8 cellular contexts compared by ENCODE assay signal in genomic region chr14:58637391-58638230, GRCh38. TPM values are rescaled to one million over a fixed set of nuclear protein-coding genes. Genes with fewer than 3 reads are reported as not detected.
A peak's percentile ranks its signal among the peaks of the same experiment; 100 is the strongest.
DNase-seq lines count a peak whose midpoint lies in the region; ATAC-seq and TF ChIP-seq lines count a peak whose summit lies in the region.

TSS of gene DACT1 (plus strand) at chr14:58637962. CDS start at chr14:58638203, 241 bp downstream.

- peak within 1 kb of the TSS; percentile 36 for H3K9ac ChIP-seq in iPS-18a (ENCODE audit: low read length)

- peaks cover 49% of the 10 kb centered on the region for H3K4me1 ChIP-seq in iPS-18a (ENCODE audit: control insufficient read depth, low read depth, low read length)
- peaks cover 17 to 18% of the 10 kb centered on the region in 2 donors for H3K4me1 ChIP-seq in gastrocnemius medialis

- H3K27me3 ChIP-seq in brain microvascular endothelial cell (replicated peaks) (no peaks in the 10 kb centered on the region), iPS-18a (ENCODE audit: control insufficient read depth, insufficient read depth, low read length) (peaks cover 51% of the 10 kb centered on the region), gastrocnemius medialis (no peaks in the 10 kb centered on the region)

- H3K27me3 Mint-ChIP-seq in CD14-positive monocyte (ENCODE audit: low read depth in 3 of 3), result peaks cover 30 to 40% (median 32%) of the 10 kb centered on the region in 3 donors
- H3K27me3 Mint-ChIP-seq in T-helper 1 cell treated with Interleukin-12 subunit alpha and Interleukin-12 subunit beta and Interleukin-4 antibody, amounts not matched to agents 30 μg/mL and 1 μg/mL, for 36 hours (ENCODE audit: low read depth), result peaks cover 40% of the 10 kb centered on the region

- peak; percentile 11 to 25 for TF ChIP-seq POLR2A in gastrocnemius medialis (IDR thresholded peaks at IDR 0.05)

- peak within 1 kb of the TSS; percentile 92 to 97 for H3K4me3 Mint-ChIP-seq in CD14-positive monocyte
- H3K4me3 Mint-ChIP-seq in T-helper 1 cell treated with Interleukin-12 subunit alpha and Interleukin-12 subunit beta and Interleukin-4 antibody, amounts not matched to agents 30 μg/mL and 1 μg/mL, for 36 hours, result peak within 1 kb of the TSS; percentile 93

- H3K9me3 Mint-ChIP-seq in CD14-positive monocyte, result peaks cover 0 to 11% (median 3%) of the 10 kb centered on the region in 7 donors
- no peaks in the 10 kb centered on the region for H3K9me3 Mint-ChIP-seq in T-helper 1 cell treated with Interleukin-12 subunit alpha and Interleukin-12 subunit beta and Interleukin-4 antibody, amounts not matched to agents 30 μg/mL and 1 μg/mL, for 36 hours

- TF ChIP-seq CTCF in CD14-positive monocyte (IDR thresholded peaks at IDR 0.05), result no peak
- TF ChIP-seq CTCF in brain microvascular endothelial cell (IDR thresholded peaks at IDR 0.05; ENCODE audit: low read depth, low read length, missing control alignments), result no peak
- peak in 1 of 5 experiments; percentile 18 for TF ChIP-seq CTCF in gastrocnemius medialis (IDR thresholded peaks at IDR 0.05 in 4 of 5, conservative IDR thresholded peaks at IDR 0.05 in 1 of 5)

- intact Hi-C loops in CD14-positive monocyte (cut with micrococcal nuclease) (loop anchor here in 1 of 2 donors (10.0 kb wide), 1 partner anchor 417 kb away; no protein-coding TSS in a partner anchor), gastrocnemius medialis (cut with DNase I; ENCODE audit: low total_unique reads) (loop anchor here (5.0 to 10.0 kb wide), 2 partner anchors 185 to 387 kb away; no protein-coding TSS in a partner anchor)

- H3K36me3 Mint-ChIP-seq in CD14-positive monocyte, result no peaks in the 10 kb centered on the region
- no peaks in the 10 kb centered on the region for H3K36me3 Mint-ChIP-seq in T-helper 1 cell treated with Interleukin-12 subunit alpha and Interleukin-12 subunit beta and Interleukin-4 antibody, amounts not matched to agents 30 μg/mL and 1 μg/mL, for 36 hours (ENCODE audit: low read depth)

- H3K36me3 ChIP-seq in brain microvascular endothelial cell (replicated peaks), result peaks cover 4% of the 10 kb centered on the region
- H3K36me3 ChIP-seq in iPS-18a (ENCODE audit: control insufficient read depth, low read depth, low read length), result peaks cover 4% of the 10 kb centered on the region
- H3K36me3 ChIP-seq in gastrocnemius medialis, result no peaks in the 10 kb centered on the region

- in situ Hi-C loops in brain microvascular endothelial cell (cut with HindIII; ENCODE audit: low pct_ligation_motif_present, low sequenced_read_pairs), result loop anchor here (10.0 kb wide), 1 partner anchor 387 kb away; no protein-coding TSS in a partner anchor
- in situ Hi-C loops in gastrocnemius medialis (cut with MboI; ENCODE audit: low sequenced_read_pairs in 4 of 4), result loop anchor here in 2 of 4 donors (25.0 kb wide), 1 partner anchor 375 kb away; no protein-coding TSS in a partner anchor

- H3K9me3 ChIP-seq in iPS-18a (ENCODE audit: control insufficient read depth, low read depth, low read length) (no peaks in the 10 kb centered on the region), gastrocnemius medialis (no peaks in the 10 kb centered on the region)

- H3K4me1 Mint-ChIP-seq in CD14-positive monocyte, result peaks cover 28% of the 10 kb centered on the region
- peaks cover 19% of the 10 kb centered on the region for H3K4me1 Mint-ChIP-seq in T-helper 1 cell treated with Interleukin-12 subunit alpha and Interleukin-12 subunit beta and Interleukin-4 antibody, amounts not matched to agents 30 μg/mL and 1 μg/mL, for 36 hours (ENCODE audit: low read depth)

- H3K4me3 ChIP-seq in brain microvascular endothelial cell (ENCODE audit: low read depth, low read length) (peak within 1 kb of the TSS; percentile 72), iPS-18a (ENCODE audit: low read length) (peak within 1 kb of the TSS; percentile 64), gastrocnemius medialis (peak within 1 kb of the TSS; percentile 57 to 76 (median 62))

- H3K27ac Mint-ChIP-seq in CD14-positive monocyte, result peak within 1 kb of the TSS in 3 of 7 donors; percentile 46 to 65 (median 58)
- H3K27ac Mint-ChIP-seq in T-helper 1 cell treated with Interleukin-12 subunit alpha and Interleukin-12 subunit beta and Interleukin-4 antibody, amounts not matched to agents 30 μg/mL and 1 μg/mL, for 36 hours, result peak within 1 kb of the TSS; percentile 86

- DNase-seq in CD14-positive monocyte (ENCODE audit: low spot score) (no peak), GM19238 (ENCODE audit: insufficient read length, low spot score) (peak; percentile 63), brain microvascular endothelial cell (peak; percentile 75), gastrocnemius medialis (peak in 1 of 2 donors; percentile 16), AML-193 (lab: John Stamatoyannopoulos, UW) (no peak)

- ATAC-seq in HG03196 (IDR thresholded peaks at IDR 0.05; ENCODE audit: unreplicated experiment) (peak; percentile 45), gastrocnemius medialis (peak; percentile 44 to 54)

- H3K27ac ChIP-seq in brain microvascular endothelial cell (peak within 1 kb of the TSS; percentile 90), iPS-18a (ENCODE audit: low read length) (no peak within 1 kb of the TSS), gastrocnemius medialis (peak within 1 kb of the TSS; percentile 35 to 69 (median 56))

RNA-seq across cellular contexts. Expression of gene DACT1, which starts in this region (rescaled TPM):
- polyA plus RNA-seq in CD14-positive monocyte, result not detected
- 1 to 10 TPM in 3 of 4 donors, under 1 TPM in 1; 0.97 to 3.0 (median 1.8) TPM for total RNA-seq in gastrocnemius medialis

Comparison
In these comparisons a context has a peak if more than half of its experiments do, and no peak if none do; other contexts are left out.
1. DNase-seq: peak in GM19238 (single experiment) and brain microvascular endothelial cell (single experiment); none in CD14-positive monocyte (single experiment) and AML-193 (0 of 2).
2. Peak in every context shown above with its lines, with median percentiles within 50 percentile points of each other: H3K4me3 ChIP-seq.